Comparison of ENCODE assay signal across 1 cellular context in the genomic region with DNA sequence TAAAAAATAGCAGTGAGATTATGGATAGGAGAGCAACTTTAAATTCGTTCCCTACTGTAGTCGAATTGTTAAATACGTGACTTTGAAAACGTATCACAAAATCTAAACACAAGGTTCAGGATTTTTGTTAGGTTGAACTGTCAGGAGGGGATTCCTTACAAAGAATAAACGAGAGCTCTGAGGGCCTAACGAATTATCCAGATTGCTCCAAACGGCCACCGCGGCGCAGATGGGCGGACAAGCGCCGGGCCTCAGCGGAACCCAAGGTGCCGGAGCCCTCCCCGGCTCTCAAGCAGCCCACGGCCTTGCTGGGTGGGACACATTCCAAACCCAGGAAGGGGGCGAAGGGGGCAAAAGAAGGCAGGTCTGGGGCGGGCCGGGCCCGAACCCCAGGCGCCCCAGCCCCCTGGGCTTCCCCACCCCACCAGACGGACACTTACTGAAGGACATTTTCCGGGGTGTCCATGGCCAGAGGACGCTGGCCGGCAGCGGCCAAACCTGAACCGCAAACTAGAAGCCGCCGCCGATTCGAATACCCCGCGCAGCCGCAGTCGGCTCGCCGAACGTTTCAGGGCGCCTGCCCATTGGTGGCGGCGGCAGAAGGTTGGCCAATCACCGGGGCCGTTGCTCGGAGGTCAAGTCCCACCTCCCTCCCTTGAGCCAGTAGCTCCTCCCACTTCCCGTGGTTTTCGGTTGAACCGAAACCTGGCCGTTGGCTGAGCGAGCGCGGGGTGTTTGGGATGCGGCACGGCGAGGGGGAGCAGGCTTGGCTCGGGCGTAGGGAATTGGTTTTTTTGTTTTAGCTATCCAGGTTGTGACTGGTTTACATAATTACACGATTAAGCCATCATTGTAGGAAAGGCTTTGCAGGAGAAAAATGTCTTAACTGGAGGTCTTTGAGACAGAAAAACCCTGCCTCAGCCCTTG.
A peak's percentile ranks its signal among the peaks of the same experiment; 100 is the strongest.
TF ChIP-seq lines count a peak whose summit lies in the region.

Gene BUB1 (minus strand): TSS at position 534 of the 927 bp plus-strand sequence. CDS start 68 bp downstream, at position 466.

TF ChIP-seq in K562, 482 proteins besides CTCF, POLR2A, EP300 and RAD21 (continued from another document and continues in another):
- TF ChIP-seq, protein P1, sequence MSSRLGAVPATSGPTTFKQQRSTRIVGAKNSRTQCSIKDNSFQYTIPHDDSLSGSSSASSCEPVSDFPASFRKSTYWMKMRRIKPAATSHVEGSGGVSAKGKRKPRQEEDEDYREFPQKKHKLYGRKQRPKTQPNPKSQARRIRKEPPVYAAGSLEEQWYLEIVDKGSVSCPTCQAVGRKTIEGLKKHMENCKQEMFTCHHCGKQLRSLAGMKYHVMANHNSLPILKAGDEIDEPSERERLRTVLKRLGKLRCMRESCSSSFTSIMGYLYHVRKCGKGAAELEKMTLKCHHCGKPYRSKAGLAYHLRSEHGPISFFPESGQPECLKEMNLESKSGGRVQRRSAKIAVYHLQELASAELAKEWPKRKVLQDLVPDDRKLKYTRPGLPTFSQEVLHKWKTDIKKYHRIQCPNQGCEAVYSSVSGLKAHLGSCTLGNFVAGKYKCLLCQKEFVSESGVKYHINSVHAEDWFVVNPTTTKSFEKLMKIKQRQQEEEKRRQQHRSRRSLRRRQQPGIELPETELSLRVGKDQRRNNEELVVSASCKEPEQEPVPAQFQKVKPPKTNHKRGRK (tag; IDR thresholded peaks at IDR 0.05) = no peak
- TF ChIP-seq HOXB6 (CRISPR knock-in tag; IDR thresholded peaks at IDR 0.05; ENCODE audit: borderline replicate concordance) = no peak
- no peak for TF ChIP-seq PTTG1 (tag; IDR thresholded peaks at IDR 0.05; ENCODE audit: low read depth)
- TF ChIP-seq CCNT2 (IDR thresholded peaks at IDR 0.05; ENCODE audit: borderline replicate concordance, extremely low read depth, insufficient read length, low read depth, low read length) = peak; percentile 35
- no peak for TF ChIP-seq ZSCAN32 (CRISPR knock-in tag; IDR thresholded peaks at IDR 0.05)
- TF ChIP-seq, protein P2, sequence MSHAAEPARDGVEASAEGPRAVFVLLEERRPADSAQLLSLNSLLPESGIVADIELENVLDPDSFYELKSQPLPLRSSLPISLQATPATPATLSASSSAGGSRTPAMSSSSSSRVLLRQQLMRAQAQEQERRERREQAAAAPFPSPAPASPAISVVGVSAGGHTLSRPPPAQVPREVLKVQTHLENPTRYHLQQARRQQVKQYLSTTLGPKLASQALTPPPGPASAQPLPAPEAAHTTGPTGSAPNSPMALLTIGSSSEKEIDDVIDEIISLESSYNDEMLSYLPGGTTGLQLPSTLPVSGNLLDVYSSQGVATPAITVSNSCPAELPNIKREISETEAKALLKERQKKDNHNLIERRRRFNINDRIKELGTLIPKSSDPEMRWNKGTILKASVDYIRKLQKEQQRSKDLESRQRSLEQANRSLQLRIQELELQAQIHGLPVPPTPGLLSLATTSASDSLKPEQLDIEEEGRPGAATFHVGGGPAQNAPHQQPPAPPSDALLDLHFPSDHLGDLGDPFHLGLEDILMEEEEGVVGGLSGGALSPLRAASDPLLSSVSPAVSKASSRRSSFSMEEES (CRISPR knock-in tag; IDR thresholded peaks at IDR 0.05) = no peak; the same call in 1 of the 2 replicates
- no peak for TF ChIP-seq BDP1 (IDR thresholded peaks at IDR 0.05; ENCODE audit: insufficient read depth, insufficient read length)
- no peak for TF ChIP-seq ZNF740 (CRISPR knock-in tag; IDR thresholded peaks at IDR 0.05)
- no peak for TF ChIP-seq ZNF740 (tag; IDR thresholded peaks at IDR 0.05)
- TF ChIP-seq CHD4 (IDR thresholded peaks at IDR 0.05; ENCODE audit: insufficient read depth, insufficient replicate concordance, low read depth, low read length, poor library complexity, severe bottlenecking) = no peak
- TF ChIP-seq ELF1 (tag; IDR thresholded peaks at IDR 0.05) = peak; percentile 53; the same call in 1 of the 2 replicates
- TF ChIP-seq, protein P3, sequence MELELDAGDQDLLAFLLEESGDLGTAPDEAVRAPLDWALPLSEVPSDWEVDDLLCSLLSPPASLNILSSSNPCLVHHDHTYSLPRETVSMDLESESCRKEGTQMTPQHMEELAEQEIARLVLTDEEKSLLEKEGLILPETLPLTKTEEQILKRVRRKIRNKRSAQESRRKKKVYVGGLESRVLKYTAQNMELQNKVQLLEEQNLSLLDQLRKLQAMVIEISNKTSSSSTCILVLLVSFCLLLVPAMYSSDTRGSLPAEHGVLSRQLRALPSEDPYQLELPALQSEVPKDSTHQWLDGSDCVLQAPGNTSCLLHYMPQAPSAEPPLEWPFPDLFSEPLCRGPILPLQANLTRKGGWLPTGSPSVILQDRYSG (tag; conservative IDR thresholded peaks at IDR 0.05; ENCODE audit: low read depth) = no peak
- TF ChIP-seq CEBPG (CRISPR knock-in tag; IDR thresholded peaks at IDR 0.05) = no peak
- no peak for TF ChIP-seq CEBPG (tag; conservative IDR thresholded peaks at IDR 0.05 in 1 of 2, IDR thresholded peaks at IDR 0.05 in 1 of 2)
- 0 out of 2 replicates have a peak, but pooled peaks have one; percentile 29 for TF ChIP-seq ZBTB40 (IDR thresholded peaks at IDR 0.05)
- no peak for TF ChIP-seq ZBTB40 (CRISPR knock-in tag; IDR thresholded peaks at IDR 0.05)
- no peak for TF ChIP-seq ZNF184 (CRISPR knock-in tag; IDR thresholded peaks at IDR 0.05)
- no peak for TF ChIP-seq FOXJ2 (tag; IDR thresholded peaks at IDR 0.05)
- no peak for TF ChIP-seq ZNF583 (CRISPR knock-in tag; IDR thresholded peaks at IDR 0.05)
- TF ChIP-seq HNRNPLL (IDR thresholded peaks at IDR 0.05; ENCODE audit: low read depth, low read length, poor library complexity, severe bottlenecking) = peak; percentile 55
- no peak; the same call in 1 of the 2 replicates for TF ChIP-seq ETV5 (CRISPR knock-in tag; IDR thresholded peaks at IDR 0.05; ENCODE audit: low read depth)
- TF ChIP-seq TCF3 (CRISPR knock-in tag; IDR thresholded peaks at IDR 0.05) = no peak
- no peak for TF ChIP-seq ZNF766 (CRISPR knock-in tag; conservative IDR thresholded peaks at IDR 0.05)
- no peak for TF ChIP-seq ZNF75A (CRISPR knock-in tag; IDR thresholded peaks at IDR 0.05)
- TF ChIP-seq KLF10 (CRISPR knock-in tag; IDR thresholded peaks at IDR 0.05) = no peak
- TF ChIP-seq, protein P4, sequence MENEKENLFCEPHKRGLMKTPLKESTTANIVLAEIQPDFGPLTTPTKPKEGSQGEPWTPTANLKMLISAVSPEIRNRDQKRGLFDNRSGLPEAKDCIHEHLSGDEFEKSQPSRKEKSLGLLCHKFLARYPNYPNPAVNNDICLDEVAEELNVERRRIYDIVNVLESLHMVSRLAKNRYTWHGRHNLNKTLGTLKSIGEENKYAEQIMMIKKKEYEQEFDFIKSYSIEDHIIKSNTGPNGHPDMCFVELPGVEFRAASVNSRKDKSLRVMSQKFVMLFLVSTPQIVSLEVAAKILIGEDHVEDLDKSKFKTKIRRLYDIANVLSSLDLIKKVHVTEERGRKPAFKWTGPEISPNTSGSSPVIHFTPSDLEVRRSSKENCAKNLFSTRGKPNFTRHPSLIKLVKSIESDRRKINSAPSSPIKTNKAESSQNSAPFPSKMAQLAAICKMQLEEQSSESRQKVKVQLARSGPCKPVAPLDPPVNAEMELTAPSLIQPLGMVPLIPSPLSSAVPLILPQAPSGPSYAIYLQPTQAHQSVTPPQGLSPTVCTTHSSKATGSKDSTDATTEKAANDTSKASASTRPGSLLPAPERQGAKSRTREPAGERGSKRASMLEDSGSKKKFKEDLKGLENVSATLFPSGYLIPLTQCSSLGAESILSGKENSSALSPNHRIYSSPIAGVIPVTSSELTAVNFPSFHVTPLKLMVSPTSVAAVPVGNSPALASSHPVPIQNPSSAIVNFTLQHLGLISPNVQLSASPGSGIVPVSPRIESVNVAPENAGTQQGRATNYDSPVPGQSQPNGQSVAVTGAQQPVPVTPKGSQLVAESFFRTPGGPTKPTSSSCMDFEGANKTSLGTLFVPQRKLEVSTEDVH (IDR thresholded peaks at IDR 0.05; ENCODE audit: low read depth, partially characterized antibody) = peak; percentile 29
- peak; percentile 77; the same call in 1 of the 2 replicates for TF ChIP-seq PHF8 (IDR thresholded peaks at IDR 0.05; ENCODE audit: borderline replicate concordance, low read length)
- no peak for TF ChIP-seq CBFB (CRISPR knock-in tag; IDR thresholded peaks at IDR 0.05)
- no peak for TF ChIP-seq CEBPB (tag; IDR thresholded peaks at IDR 0.05)
- no peak for TF ChIP-seq PHF20 (IDR thresholded peaks at IDR 0.05; ENCODE audit: partially characterized antibody)
- no peak for TF ChIP-seq BRF2 (IDR thresholded peaks at IDR 0.05; ENCODE audit: borderline replicate concordance, insufficient read depth, insufficient read length)
- TF ChIP-seq, protein P5, sequence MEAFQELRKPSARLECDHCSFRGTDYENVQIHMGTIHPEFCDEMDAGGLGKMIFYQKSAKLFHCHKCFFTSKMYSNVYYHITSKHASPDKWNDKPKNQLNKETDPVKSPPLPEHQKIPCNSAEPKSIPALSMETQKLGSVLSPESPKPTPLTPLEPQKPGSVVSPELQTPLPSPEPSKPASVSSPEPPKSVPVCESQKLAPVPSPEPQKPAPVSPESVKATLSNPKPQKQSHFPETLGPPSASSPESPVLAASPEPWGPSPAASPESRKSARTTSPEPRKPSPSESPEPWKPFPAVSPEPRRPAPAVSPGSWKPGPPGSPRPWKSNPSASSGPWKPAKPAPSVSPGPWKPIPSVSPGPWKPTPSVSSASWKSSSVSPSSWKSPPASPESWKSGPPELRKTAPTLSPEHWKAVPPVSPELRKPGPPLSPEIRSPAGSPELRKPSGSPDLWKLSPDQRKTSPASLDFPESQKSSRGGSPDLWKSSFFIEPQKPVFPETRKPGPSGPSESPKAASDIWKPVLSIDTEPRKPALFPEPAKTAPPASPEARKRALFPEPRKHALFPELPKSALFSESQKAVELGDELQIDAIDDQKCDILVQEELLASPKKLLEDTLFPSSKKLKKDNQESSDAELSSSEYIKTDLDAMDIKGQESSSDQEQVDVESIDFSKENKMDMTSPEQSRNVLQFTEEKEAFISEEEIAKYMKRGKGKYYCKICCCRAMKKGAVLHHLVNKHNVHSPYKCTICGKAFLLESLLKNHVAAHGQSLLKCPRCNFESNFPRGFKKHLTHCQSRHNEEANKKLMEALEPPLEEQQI (IDR thresholded peaks at IDR 0.05) = peak; percentile 99
- no peak for TF ChIP-seq ZNF76 (CRISPR knock-in tag; IDR thresholded peaks at IDR 0.05; ENCODE audit: borderline replicate concordance)
